Comparison of ENCODE assay signal across 14 cellular contexts in genomic region chr7:132402751-132403245, GRCh38.
A peak's percentile ranks its signal among the peaks of the same experiment; 100 is the strongest.
DNase-seq lines count a peak whose midpoint lies in the region; ATAC-seq and TF ChIP-seq lines count a peak whose summit lies in the region.
"Had no signal": no experiment of that assay in that cellular context is flagged by ENCODE, and none has a peak within 500 bp of the region (broad histone marks: within the 10 kb centered on the region; RNA-seq: fewer than 3 reads in every experiment).

No MANE protein-coding gene starts in this region.

- TF ChIP-seq CTCF in GM23338 (conservative IDR thresholded peaks at IDR 0.05; ENCODE audit: low read depth in 2 of 2) (no peak), cardiac muscle cell (IDR thresholded peaks at IDR 0.05; ENCODE audit: low read depth, low read length) (no peak), OCI-LY7 (conservative IDR thresholded peaks at IDR 0.05; ENCODE audit: low read length) (no peak)

- H3K4me3 ChIP-seq in GM23338 (no peak overlapping the region), cardiac muscle cell (no peak overlapping the region), OCI-LY7 (ENCODE audit: low read depth, low read length, poor library complexity, severe bottlenecking) (no peak overlapping the region)

- no peak overlapping the region; the same call in 1 of the 2 replicates for H3K27ac Mint-ChIP-seq in GM23338
- H3K27ac Mint-ChIP-seq: T-helper 1 cell treated with Interleukin-12 subunit alpha and Interleukin-12 subunit beta and Interleukin-4 antibody, amounts not matched to agents 30 μg/mL and 1 μg/mL, for 36 hours had no signal

- intact Hi-C loops in sciatic nerve (cut with DNase I): no loop called here
- intact Hi-C loops in OCI-LY7 (cut with micrococcal nuclease; ENCODE audit: unreplicated experiment): no loop called here

- H3K36me3 Mint-ChIP-seq in GM23338 (ENCODE audit: low read depth): no peaks in the 10 kb centered on the region

- no TSS peak for BruUV-seq in OCI-LY7 (replicated peaks; lab: Mats Ljungman, UMichigan)

- peaks cover 9% of the 10 kb centered on the region for H3K27me3 Mint-ChIP-seq in GM23338 (ENCODE audit: insufficient read depth, low read depth, poor library complexity)

- DNase-seq in GM23338 (ENCODE audit: low spot score): no peak
- DNase-seq in cardiac muscle cell (ENCODE audit: low read depth in 1 of 2, low spot score in 1 of 2): peak in 1 of 2 donors; percentile 75
- no peak for DNase-seq in sciatic nerve (ENCODE audit: low spot score)
- no peak for DNase-seq in activated naive CD4-positive, alpha-beta T cell treated with Interleukin-2 at 50 U/mL for 16 hours
- no peak for DNase-seq in germinal center (ENCODE audit: low spot score)
- no peak for DNase-seq in OCI-LY7 (ENCODE audit: low spot score)
- DNase-seq: dermis blood vessel endothelial cell; glutamatergic neuron; stimulated activated naive CD8-positive, alpha-beta T cell treated with anti-CD3 and anti-CD28 coated beads, Interleukin-15, Interleukin-2, amounts not matched to agents 100 U/mL and 50 U/mL, for 24 hours had no signal

- CTCF ChIA-PET in OCI-LY7 (lab: Charles Lee; ENCODE audit: unreplicated experiment): no interaction called here

- no peaks in the 10 kb centered on the region for H3F3A ChIP-seq in GM23338 (replicated peaks; ENCODE audit: low read depth)

- H4K20me1 ChIP-seq in GM23338 (replicated peaks; ENCODE audit: insufficient read depth): no peaks in the 10 kb centered on the region
- no peaks in the 10 kb centered on the region for H4K20me1 ChIP-seq in OCI-LY7 (ENCODE audit: insufficient read depth, low read length)

- peak overlapping the region; percentile 74 for H2AFZ ChIP-seq in GM23338
- no peak overlapping the region for H2AFZ ChIP-seq in OCI-LY7 (ENCODE audit: low read length)

- ATAC-seq in GM23338 (peak; percentile 71), sciatic nerve (peak; percentile 59), GM19324 (IDR thresholded peaks at IDR 0.05; ENCODE audit: low FRiP score, unreplicated experiment) (no peak)
- ATAC-seq: left colon; stimulated activated naive CD8-positive, alpha-beta T cell treated with anti-CD3 and anti-CD28 coated beads, Interleukin-15, Interleukin-2, amounts not matched to agents 100 U/mL and 50 U/mL, for 24 hours had no signal

- H3K4me3 Mint-ChIP-seq in GM23338: no peak overlapping the region
- H3K4me3 Mint-ChIP-seq: T-helper 1 cell treated with Interleukin-12 subunit alpha and Interleukin-12 subunit beta and Interleukin-4 antibody, amounts not matched to agents 30 μg/mL and 1 μg/mL, for 36 hours had no signal

- H3K9me2 ChIP-seq in GM23338 (ENCODE audit: insufficient read depth) (no peaks in the 10 kb centered on the region), OCI-LY7 (ENCODE audit: insufficient read depth, low read length) (no peaks in the 10 kb centered on the region)

- H3K27ac ChIP-seq in GM23338 (ENCODE audit: low read depth): no peak overlapping the region
- H3K27ac ChIP-seq in angular gyrus (ENCODE audit: low read depth, low read length): peak overlapping the region; percentile 35
- H3K27ac ChIP-seq in cardiac muscle cell: peak overlapping the region; percentile 79
- H3K27ac ChIP-seq in OCI-LY7 (ENCODE audit: low read depth, low read length, poor library complexity, severe bottlenecking): no peak overlapping the region
- H3K27ac ChIP-seq: neutrophil had no signal

- POLR2A ChIA-PET in OCI-LY7 (lab: Charles Lee): no interaction called here

- H3K79me2 ChIP-seq in GM23338 (replicated peaks; ENCODE audit: insufficient read depth) (no peaks in the 10 kb centered on the region), OCI-LY7 (ENCODE audit: insufficient read depth, low read depth, low read length) (no peaks in the 10 kb centered on the region)

- no peaks in the 10 kb centered on the region for H3K27me3 ChIP-seq in GM23338 (ENCODE audit: insufficient read depth)
- H3K27me3 ChIP-seq in cardiac muscle cell: no peaks in the 10 kb centered on the region
- H3K27me3 ChIP-seq: neutrophil had no signal

- H3K9me3 ChIP-seq in cardiac muscle cell (ENCODE audit: low read depth) (no peaks in the 10 kb centered on the region), OCI-LY7 (ENCODE audit: low read length) (no peaks in the 10 kb centered on the region)
- H3K9me3 ChIP-seq: neutrophil had no signal

- H3K9me3 Mint-ChIP-seq in GM23338: no peaks in the 10 kb centered on the region

- no peak overlapping the region for H3K4me2 ChIP-seq in GM23338
- H3K4me2 ChIP-seq in OCI-LY7 (ENCODE audit: low read length): no peak overlapping the region

- H3K36me3 ChIP-seq in GM23338 (ENCODE audit: insufficient read depth): no peaks in the 10 kb centered on the region
- no peaks in the 10 kb centered on the region for H3K36me3 ChIP-seq in cardiac muscle cell
- H3K36me3 ChIP-seq in OCI-LY7 (ENCODE audit: insufficient read depth, low read length): no peaks in the 10 kb centered on the region
- H3K36me3 ChIP-seq: neutrophil had no signal

- H3K4me1 ChIP-seq in GM23338 (ENCODE audit: insufficient read depth): peaks cover 6% of the 10 kb centered on the region; the same call in 1 of the 2 replicates
- peaks cover 61% of the 10 kb centered on the region for H3K4me1 ChIP-seq in cardiac muscle cell (ENCODE audit: low read depth)
- no peaks in the 10 kb centered on the region for H3K4me1 ChIP-seq in OCI-LY7 (ENCODE audit: insufficient read depth, low read length, poor library complexity, severe bottlenecking)

- peaks cover 21% of the 10 kb centered on the region for H3K4me1 Mint-ChIP-seq in GM23338

TF ChIP-seq in GM23338, 12 proteins besides CTCF, POLR2A, EP300 and RAD21:
- TF ChIP-seq CREB1 (CRISPR knock-in tag; IDR thresholded peaks at IDR 0.05; ENCODE audit: low read depth) (no peak), EZH2phosphoT487 (IDR thresholded peaks at IDR 0.05; ENCODE audit: unreplicated experiment) (no peak)

Comparison
In these comparisons a context has a peak if more than half of its experiments do, and no peak if none do; other contexts are left out.
1. H3K27ac ChIP-seq: peak in angular gyrus (single experiment) and cardiac muscle cell (single experiment); none in GM23338 (single experiment) and OCI-LY7 (single experiment).